18 cellular contexts compared by ENCODE assay signal in genomic region chr14:74974364-74975058, GRCh38. TPM values are rescaled to one million over a fixed set of nuclear protein-coding genes. Genes with fewer than 3 reads are reported as not detected.
DNase-seq lines count a peak whose midpoint lies in the region; ATAC-seq, FAIRE-seq and TF ChIP-seq lines count a peak whose summit lies in the region.
"Had no signal": no experiment of that assay in that cellular context is flagged by ENCODE, and none has a peak within 500 bp of the region (broad histone marks: within the 10 kb centered on the region; RNA-seq: fewer than 3 reads in every experiment).

No MANE protein-coding gene starts in this region.

- DNase-seq in HTR-8/SVneo (ENCODE audit: insufficient read length, low spot score) (no peak), choroid plexus epithelial cell (ENCODE audit: low read depth) (peak; percentile 61), iPS DF 19.7 (ENCODE audit: low read depth, low spot score) (peak; percentile 35), psoas muscle (peak in 1 of 2 donors; percentile 88), RPMI8226 (no peak)
- DNase-seq: activated CD4-positive, alpha-beta T cell treated with anti-CD3 and anti-CD28 coated beads for 48 hours; activated T-cell treated with anti-CD3 and anti-CD28 coated beads, Interleukin-2, amount 50 U/mL, for 4 hours; AML-193; dermis blood vessel endothelial cell; MG63; NCI-H2081; NCI-H774; stimulated activated CD4-positive, alpha-beta T cell treated with anti-CD3 and anti-CD28 coated beads, Interleukin-12 subunit alpha, Interleukin-12 subunit beta, amount 100 ng/mL, for 4 hours; stimulated activated naive CD8-positive, alpha-beta T cell treated with anti-CD3 and anti-CD28 coated beads, Interleukin-15, amount 100 ng/mL, for 72 hours had no signal

- intact Hi-C loops in psoas muscle (cut with DNase I): no loop called here

- no peaks in the 10 kb centered on the region for H3K27me3 ChIP-seq in psoas muscle (ENCODE audit: insufficient read depth in 3 of 3, low read length in 2 of 3)
- H3K27me3 ChIP-seq: MG63, pancreas had no signal

- no peaks in the 10 kb centered on the region for H3K9me3 ChIP-seq in psoas muscle
- H3K9me3 ChIP-seq: MG63, pancreas had no signal

- WGBS in psoas muscle, 3 donors: 56 to 65% (median 65%) methylated on average over 15 of the region's 15 CpGs

- peak overlapping the region; percentile 55 for H3K27ac ChIP-seq in psoas muscle
- H3K27ac ChIP-seq: pancreas had no signal

- peak in 3 of 4 donors; percentile 24 to 39 (median 30) for ATAC-seq in psoas muscle
- ATAC-seq in GM19023 (IDR thresholded peaks at IDR 0.05; ENCODE audit: unreplicated experiment): no peak
- ATAC-seq in HG02623 (IDR thresholded peaks at IDR 0.05; ENCODE audit: unreplicated experiment): no peak
- no peak for ATAC-seq in HG02840 (IDR thresholded peaks at IDR 0.05; ENCODE audit: low FRiP score, unreplicated experiment)
- ATAC-seq: activated T-cell treated with anti-CD3 and anti-CD28 coated beads, Interleukin-2, amount 50 U/mL, for 4 hours; stimulated activated naive CD8-positive, alpha-beta T cell treated with anti-CD3 and anti-CD28 coated beads, Interleukin-15, amount 100 ng/mL, for 72 hours had no signal

- TF ChIP-seq CTCF in choroid plexus epithelial cell (conservative IDR thresholded peaks at IDR 0.05; ENCODE audit: low read depth, low read length) (no peak), psoas muscle (IDR thresholded peaks at IDR 0.05) (no peak)

- peak; percentile 80 for FAIRE-seq in HTR-8/SVneo (lab: Jason Lieb, UNC)
- FAIRE-seq: pancreas had no signal

- peaks cover 38% of the 10 kb centered on the region for H3K4me1 ChIP-seq in psoas muscle
- H3K4me1 ChIP-seq: pancreas had no signal

- H3K36me3 ChIP-seq in psoas muscle (ENCODE audit: insufficient read depth in 1 of 2, low read depth in 1 of 2): no peaks in the 10 kb centered on the region
- H3K36me3 ChIP-seq: MG63, pancreas had no signal

- H3K4me3 ChIP-seq in choroid plexus epithelial cell (ENCODE audit: low read depth, low read length) (no peak overlapping the region), psoas muscle (no peak overlapping the region)
- H3K4me3 ChIP-seq: MG63, pancreas had no signal

RNA-seq across cellular contexts. Expression of gene PGF, which starts 19.1 kb away (rescaled TPM):
- 1 to 10 TPM; 4.1 to 9.8 (median 8.1) TPM for total RNA-seq in psoas muscle
- polyA plus RNA-seq in psoas muscle: 1 to 10 TPM; 2.5 to 9.2 (median 2.6) TPM

RNA-seq across cellular contexts. Expression of gene EIF2B2, which starts 28.2 kb away (rescaled TPM):
- 10 to 100 TPM; 44.5 to 68.9 (median 54.6) TPM for total RNA-seq in psoas muscle
- polyA plus RNA-seq in psoas muscle: 10 to 100 TPM; 64.4 to 91.9 (median 74.8) TPM

RNA-seq across cellular contexts. Expression of gene RPS6KL1, which starts 51.5 kb away (rescaled TPM):
- 10 to 100 TPM; 23.0 to 34.1 (median 28.1) TPM for total RNA-seq in psoas muscle
- 10 to 100 TPM in 2 of 3 donors, 1 to 10 TPM in 1; 9.4 to 25.6 (median 11.1) TPM for polyA plus RNA-seq in psoas muscle

Comparison
In these comparisons a context has a peak if more than half of its experiments do, and no peak if none do; other contexts are left out.
1. DNase-seq: peak in choroid plexus epithelial cell (single experiment) and iPS DF 19.7 (single experiment); none in HTR-8/SVneo (single experiment) and RPMI8226 (single experiment).
2. ATAC-seq: peak in psoas muscle (3 of 4); none in GM19023 (single experiment), HG02623 (single experiment) and HG02840 (single experiment).